21 cellular contexts compared by ENCODE assay signal in genomic region chr16:20871935-20872815, GRCh38. TPM values are rescaled to one million over a fixed set of nuclear protein-coding genes. Genes with fewer than 3 reads are reported as not detected.
DNase-seq lines count a peak whose midpoint lies in the region; ATAC-seq and TF ChIP-seq lines count a peak whose summit lies in the region.
"Had no signal": no experiment of that assay in that cellular context is flagged by ENCODE, and none has a peak within 500 bp of the region (broad histone marks: within the 10 kb centered on the region; RNA-seq: fewer than 3 reads in every experiment).

No MANE protein-coding gene starts in this region.

- no peaks in the 10 kb centered on the region for H3K36me3 ChIP-seq in CD8-positive, alpha-beta memory T cell (ENCODE audit: insufficient read depth, low read length)
- H3K36me3 ChIP-seq: Peyer's patch, prostate gland had no signal

- H3K4me1 ChIP-seq in CD8-positive, alpha-beta memory T cell (ENCODE audit: insufficient read depth, low read length) = peaks cover 30% of the 10 kb centered on the region

- POLR2A ChIA-PET in CD8-positive, alpha-beta memory T cell (lab: Charles Lee) = no interaction called here

- intact Hi-C loops in Right ventricle myocardium superior (cut with DNase I) = no loop called here

- TF ChIP-seq CTCF in coronary artery (IDR thresholded peaks at IDR 0.05) (no peak), nephron (IDR thresholded peaks at IDR 0.05; ENCODE audit: unreplicated experiment in 3 of 3) (no peak)

- ATAC-seq in HG03095 (IDR thresholded peaks at IDR 0.05; ENCODE audit: unreplicated experiment) (no peak), Right ventricle myocardium superior (ENCODE audit: poor library complexity) (no peak)
- ATAC-seq: activated CD8-positive, alpha-beta T cell treated with anti-CD3 and anti-CD28 coated beads, Interleukin-2, amount 10 ng/mL, durations not matched to agents 7 days and 5 days; activated T-helper 17 cell treated with anti-CD3 and anti-CD28 coated beads, Interleukin-2, amount 50 U/mL, for 72 hours; SK-N-SH treated with all-trans-retinoic acid at 6 μM for 48 hours had no signal

- no peak overlapping the region for H3K4me3 Mint-ChIP-seq in CD8-positive, alpha-beta memory T cell
- no peak overlapping the region for H3K4me3 Mint-ChIP-seq in nephron
- H3K4me3 Mint-ChIP-seq: activated CD8-positive, alpha-beta T cell treated with anti-CD3 and anti-CD28 coated beads, Interleukin-2, amount 10 ng/mL, durations not matched to agents 7 days and 5 days; activated T-helper 17 cell treated with anti-CD3 and anti-CD28 coated beads, Interleukin-2, amount 50 U/mL, for 72 hours had no signal

- peak overlapping the region in 6 of 8 donors; percentile 11 to 92 (median 52) for H3K27ac Mint-ChIP-seq in CD8-positive, alpha-beta memory T cell
- peak overlapping the region in 2 of 3 experiments; percentile 48 to 69 for H3K27ac Mint-ChIP-seq in nephron
- H3K27ac Mint-ChIP-seq: activated T-helper 17 cell treated with anti-CD3 and anti-CD28 coated beads, Interleukin-2, amount 50 U/mL, for 72 hours had no signal

- no peak overlapping the region for H3K27ac ChIP-seq in CD8-positive, alpha-beta memory T cell (ENCODE audit: low read depth, low read length)
- peak overlapping the region; percentile 71 to 81 for H3K27ac ChIP-seq in coronary artery
- H3K27ac ChIP-seq: HL-60, KMS-11, Peyer's patch, prostate gland had no signal

- H3K4me3 ChIP-seq in CD8-positive, alpha-beta memory T cell (ENCODE audit: low read length) = no peak overlapping the region
- no peak overlapping the region for H3K4me3 ChIP-seq in coronary artery
- H3K4me3 ChIP-seq: Peyer's patch, prostate gland had no signal

- H3K36me3 Mint-ChIP-seq in CD8-positive, alpha-beta memory T cell = peaks cover 1 to 4% (median 3%) of the 10 kb centered on the region in 3 donors
- H3K36me3 Mint-ChIP-seq in nephron (ENCODE audit: low read depth) = peaks cover 13% of the 10 kb centered on the region

- no peaks in the 10 kb centered on the region for H3K27me3 Mint-ChIP-seq in CD8-positive, alpha-beta memory T cell
- no peaks in the 10 kb centered on the region for H3K27me3 Mint-ChIP-seq in nephron (ENCODE audit: low read depth)
- H3K27me3 Mint-ChIP-seq: activated T-helper 17 cell treated with anti-CD3 and anti-CD28 coated beads, Interleukin-2, amount 50 U/mL, for 72 hours had no signal

- peaks cover 30 to 40% (median 38%) of the 10 kb centered on the region in 3 donors for H3K4me1 Mint-ChIP-seq in CD8-positive, alpha-beta memory T cell
- H3K4me1 Mint-ChIP-seq in nephron = peaks cover 38% of the 10 kb centered on the region

- no peaks in the 10 kb centered on the region for H3K9me3 ChIP-seq in CD8-positive, alpha-beta memory T cell (ENCODE audit: low read length)
- H3K9me3 ChIP-seq: Peyer's patch, prostate gland had no signal

- H3K9me3 Mint-ChIP-seq in CD8-positive, alpha-beta memory T cell = no peaks in the 10 kb centered on the region
- no peaks in the 10 kb centered on the region for H3K9me3 Mint-ChIP-seq in nephron
- H3K9me3 Mint-ChIP-seq: activated T-helper 17 cell treated with anti-CD3 and anti-CD28 coated beads, Interleukin-2, amount 50 U/mL, for 72 hours had no signal

- no peak for DNase-seq in CD8-positive, alpha-beta memory T cell
- DNase-seq in NCI-H82 treated with DMSO at 0.1 percent for 48 hours (lab: John Stamatoyannopoulos, UW; ENCODE audit: unreplicated experiment) (peak; percentile 80), coronary artery (ENCODE audit: low spot score) (no peak), NCI-H2171 (lab: John Stamatoyannopoulos, UW) (no peak), HK-2 (ENCODE audit: unreplicated experiment) (no peak), Right ventricle myocardium superior (no peak)
- DNase-seq: activated CD8-positive, alpha-beta T cell treated with anti-CD3 and anti-CD28 coated beads, Interleukin-2, amount 10 ng/mL, durations not matched to agents 7 days and 5 days; dermis blood vessel endothelial cell; DND-41; kidney glomerular epithelial cell; NCI-H1694; Peyer's patch; stimulated activated CD4-positive, alpha-beta T cell treated with anti-CD3 and anti-CD28 coated beads, Interleukin-15, amount 100 ng/mL, for 24 hours; substantia nigra had no signal

- CTCF ChIA-PET in CD8-positive, alpha-beta memory T cell (lab: Charles Lee) = no interaction called here

- no peaks in the 10 kb centered on the region for H3K27me3 ChIP-seq in CD8-positive, alpha-beta memory T cell (ENCODE audit: insufficient read depth, low read length, poor library complexity, severe bottlenecking)
- H3K27me3 ChIP-seq: Peyer's patch had no signal

RNA-seq across cellular contexts. Expression of gene DCUN1D3, which starts 28.0 kb away (rescaled TPM):
- total RNA-seq in CD8-positive, alpha-beta memory T cell = 10 to 100 TPM; 12.7 to 13.2 TPM
- 1.4 TPM for polyA plus RNA-seq in CD8-positive, alpha-beta memory T cell
- total RNA-seq in Right ventricle myocardium superior = 14.6 TPM

RNA-seq across cellular contexts. Expression of gene LYRM1, which starts 28.4 kb away (rescaled TPM):
- total RNA-seq in CD8-positive, alpha-beta memory T cell = 10 to 100 TPM; 33.9 to 35.1 TPM
- polyA plus RNA-seq in CD8-positive, alpha-beta memory T cell = 39.9 TPM
- total RNA-seq in Right ventricle myocardium superior = 49.8 TPM
